ENCODE assay signal across 1 cellular context in the genomic region with DNA sequence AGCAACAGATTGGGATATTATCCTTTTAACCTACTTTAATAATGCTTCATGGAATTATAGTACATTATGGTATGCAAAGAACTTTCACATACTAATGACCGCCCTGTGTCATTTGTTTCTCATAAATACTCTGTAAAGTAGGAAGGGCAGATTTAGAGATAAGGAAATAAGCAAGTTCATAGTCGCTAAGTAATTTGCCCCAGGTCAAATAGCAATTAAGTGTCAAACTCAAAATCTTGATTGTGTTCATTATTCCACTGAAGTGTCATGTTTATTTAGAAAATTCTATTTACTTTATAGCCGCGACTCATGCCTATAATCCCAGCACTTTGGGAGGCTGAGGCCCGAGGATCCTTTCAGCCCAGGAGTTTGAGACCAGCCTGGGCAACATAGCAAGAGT.
TF ChIP-seq lines count a peak whose summit lies in the region.

No MANE protein-coding gene starts in this region.

TF ChIP-seq in HEK293, 187 proteins besides CTCF, POLR2A, EP300 and RAD21 (continued from another document and continues in another):
- TF ChIP-seq, protein P1, sequence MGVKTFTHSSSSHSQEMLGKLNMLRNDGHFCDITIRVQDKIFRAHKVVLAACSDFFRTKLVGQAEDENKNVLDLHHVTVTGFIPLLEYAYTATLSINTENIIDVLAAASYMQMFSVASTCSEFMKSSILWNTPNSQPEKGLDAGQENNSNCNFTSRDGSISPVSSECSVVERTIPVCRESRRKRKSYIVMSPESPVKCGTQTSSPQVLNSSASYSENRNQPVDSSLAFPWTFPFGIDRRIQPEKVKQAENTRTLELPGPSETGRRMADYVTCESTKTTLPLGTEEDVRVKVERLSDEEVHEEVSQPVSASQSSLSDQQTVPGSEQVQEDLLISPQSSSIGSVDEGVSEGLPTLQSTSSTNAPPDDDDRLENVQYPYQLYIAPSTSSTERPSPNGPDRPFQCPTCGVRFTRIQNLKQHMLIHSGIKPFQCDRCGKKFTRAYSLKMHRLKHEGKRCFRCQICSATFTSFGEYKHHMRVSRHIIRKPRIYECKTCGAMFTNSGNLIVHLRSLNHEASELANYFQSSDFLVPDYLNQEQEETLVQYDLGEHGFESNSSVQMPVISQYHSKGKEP (tag by site-specific recombination; IDR thresholded peaks at IDR 0.05) = peak; percentile 38; the same call in 1 of the 2 replicates
- no peak for TF ChIP-seq ZNF510 (tag by site-specific recombination; IDR thresholded peaks at IDR 0.05; ENCODE audit: insufficient replicate concordance)
- TF ChIP-seq ZNF37A (tag by site-specific recombination; IDR thresholded peaks at IDR 0.05) = no peak
- no peak for TF ChIP-seq ZNF548 (tag by site-specific recombination; IDR thresholded peaks at IDR 0.05)
- TF ChIP-seq MEIS1 (CRISPR knock-in tag; IDR thresholded peaks at IDR 0.05; ENCODE audit: borderline replicate concordance) = no peak
- TF ChIP-seq, protein P2, sequence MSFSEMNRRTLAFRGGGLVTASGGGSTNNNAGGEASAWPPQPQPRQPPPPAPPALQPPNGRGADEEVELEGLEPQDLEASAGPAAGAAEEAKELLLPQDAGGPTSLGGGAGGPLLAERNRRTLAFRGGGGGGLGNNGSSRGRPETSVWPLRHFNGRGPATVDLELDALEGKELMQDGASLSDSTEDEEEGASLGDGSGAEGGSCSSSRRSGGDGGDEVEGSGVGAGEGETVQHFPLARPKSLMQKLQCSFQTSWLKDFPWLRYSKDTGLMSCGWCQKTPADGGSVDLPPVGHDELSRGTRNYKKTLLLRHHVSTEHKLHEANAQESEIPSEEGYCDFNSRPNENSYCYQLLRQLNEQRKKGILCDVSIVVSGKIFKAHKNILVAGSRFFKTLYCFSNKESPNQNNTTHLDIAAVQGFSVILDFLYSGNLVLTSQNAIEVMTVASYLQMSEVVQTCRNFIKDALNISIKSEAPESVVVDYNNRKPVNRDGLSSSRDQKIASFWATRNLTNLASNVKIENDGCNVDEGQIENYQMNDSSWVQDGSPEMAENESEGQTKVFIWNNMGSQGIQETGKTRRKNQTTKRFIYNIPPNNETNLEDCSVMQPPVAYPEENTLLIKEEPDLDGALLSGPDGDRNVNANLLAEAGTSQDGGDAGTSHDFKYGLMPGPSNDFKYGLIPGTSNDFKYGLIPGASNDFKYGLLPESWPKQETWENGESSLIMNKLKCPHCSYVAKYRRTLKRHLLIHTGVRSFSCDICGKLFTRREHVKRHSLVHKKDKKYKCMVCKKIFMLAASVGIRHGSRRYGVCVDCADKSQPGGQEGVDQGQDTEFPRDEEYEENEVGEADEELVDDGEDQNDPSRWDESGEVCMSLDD (tag by site-specific recombination; IDR thresholded peaks at IDR 0.05) = no peak
- TF ChIP-seq ZNF174 (tag by site-specific recombination; IDR thresholded peaks at IDR 0.05) = no peak
- TF ChIP-seq ZFP41 (tag by site-specific recombination; IDR thresholded peaks at IDR 0.05; ENCODE audit: borderline replicate concordance) = no peak
- no peak for TF ChIP-seq ZNF777 (tag by site-specific recombination; IDR thresholded peaks at IDR 0.05; ENCODE audit: borderline replicate concordance)
- TF ChIP-seq ZNF350 (tag by site-specific recombination; IDR thresholded peaks at IDR 0.05) = no peak
- no peak for TF ChIP-seq ZNF433 (tag by site-specific recombination; IDR thresholded peaks at IDR 0.05; ENCODE audit: low read depth)
- no peak for TF ChIP-seq ZBTB21 (tag by site-specific recombination; IDR thresholded peaks at IDR 0.05)
- no peak for TF ChIP-seq ZNF404 (tag by site-specific recombination; IDR thresholded peaks at IDR 0.05)
- TF ChIP-seq, protein P3, sequence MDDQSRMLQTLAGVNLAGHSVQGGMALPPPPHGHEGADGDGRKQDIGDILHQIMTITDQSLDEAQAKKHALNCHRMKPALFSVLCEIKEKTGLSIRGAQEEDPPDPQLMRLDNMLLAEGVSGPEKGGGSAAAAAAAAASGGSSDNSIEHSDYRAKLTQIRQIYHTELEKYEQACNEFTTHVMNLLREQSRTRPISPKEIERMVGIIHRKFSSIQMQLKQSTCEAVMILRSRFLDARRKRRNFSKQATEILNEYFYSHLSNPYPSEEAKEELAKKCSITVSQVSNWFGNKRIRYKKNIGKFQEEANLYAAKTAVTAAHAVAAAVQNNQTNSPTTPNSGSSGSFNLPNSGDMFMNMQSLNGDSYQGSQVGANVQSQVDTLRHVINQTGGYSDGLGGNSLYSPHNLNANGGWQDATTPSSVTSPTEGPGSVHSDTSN (CRISPR knock-in tag; IDR thresholded peaks at IDR 0.05) = no peak
- 0 out of 2 replicates have a peak, but pooled peaks have one; percentile 25 for TF ChIP-seq ZSCAN23 (tag by site-specific recombination; IDR thresholded peaks at IDR 0.05)
- no peak for TF ChIP-seq ZNF112 (tag by site-specific recombination; IDR thresholded peaks at IDR 0.05)
- TF ChIP-seq ZNF24 (tag by site-specific recombination; IDR thresholded peaks at IDR 0.05) = peak; percentile 56; the same call in 1 of the 2 replicates
- TF ChIP-seq, protein P4, sequence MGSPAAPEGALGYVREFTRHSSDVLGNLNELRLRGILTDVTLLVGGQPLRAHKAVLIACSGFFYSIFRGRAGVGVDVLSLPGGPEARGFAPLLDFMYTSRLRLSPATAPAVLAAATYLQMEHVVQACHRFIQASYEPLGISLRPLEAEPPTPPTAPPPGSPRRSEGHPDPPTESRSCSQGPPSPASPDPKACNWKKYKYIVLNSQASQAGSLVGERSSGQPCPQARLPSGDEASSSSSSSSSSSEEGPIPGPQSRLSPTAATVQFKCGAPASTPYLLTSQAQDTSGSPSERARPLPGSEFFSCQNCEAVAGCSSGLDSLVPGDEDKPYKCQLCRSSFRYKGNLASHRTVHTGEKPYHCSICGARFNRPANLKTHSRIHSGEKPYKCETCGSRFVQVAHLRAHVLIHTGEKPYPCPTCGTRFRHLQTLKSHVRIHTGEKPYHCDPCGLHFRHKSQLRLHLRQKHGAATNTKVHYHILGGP (tag by site-specific recombination; IDR thresholded peaks at IDR 0.05) = no peak
- TF ChIP-seq, protein P5, sequence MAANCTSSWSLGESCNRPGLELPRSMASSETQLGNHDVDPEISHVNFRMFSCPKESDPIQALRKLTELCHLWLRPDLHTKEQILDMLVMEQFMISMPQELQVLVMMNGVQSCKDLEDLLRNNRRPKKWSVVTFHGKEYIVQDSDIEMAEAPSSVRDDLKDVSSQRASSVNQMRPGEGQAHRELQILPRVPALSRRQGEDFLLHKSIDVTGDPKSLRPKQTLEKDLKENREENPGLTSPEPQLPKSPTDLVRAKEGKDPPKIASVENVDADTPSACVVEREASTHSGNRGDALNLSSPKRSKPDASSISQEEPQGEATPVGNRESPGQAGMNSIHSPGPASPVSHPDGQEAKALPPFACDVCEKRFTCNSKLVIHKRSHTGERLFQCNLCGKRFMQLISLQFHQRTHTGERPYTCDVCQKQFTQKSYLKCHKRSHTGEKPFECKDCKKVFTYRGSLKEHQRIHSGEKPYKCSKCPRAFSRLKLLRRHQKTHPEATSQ (tag by site-specific recombination; IDR thresholded peaks at IDR 0.05) = no peak
- TF ChIP-seq ZFP69B (tag by site-specific recombination; IDR thresholded peaks at IDR 0.05) = no peak
- TF ChIP-seq, protein P6, sequence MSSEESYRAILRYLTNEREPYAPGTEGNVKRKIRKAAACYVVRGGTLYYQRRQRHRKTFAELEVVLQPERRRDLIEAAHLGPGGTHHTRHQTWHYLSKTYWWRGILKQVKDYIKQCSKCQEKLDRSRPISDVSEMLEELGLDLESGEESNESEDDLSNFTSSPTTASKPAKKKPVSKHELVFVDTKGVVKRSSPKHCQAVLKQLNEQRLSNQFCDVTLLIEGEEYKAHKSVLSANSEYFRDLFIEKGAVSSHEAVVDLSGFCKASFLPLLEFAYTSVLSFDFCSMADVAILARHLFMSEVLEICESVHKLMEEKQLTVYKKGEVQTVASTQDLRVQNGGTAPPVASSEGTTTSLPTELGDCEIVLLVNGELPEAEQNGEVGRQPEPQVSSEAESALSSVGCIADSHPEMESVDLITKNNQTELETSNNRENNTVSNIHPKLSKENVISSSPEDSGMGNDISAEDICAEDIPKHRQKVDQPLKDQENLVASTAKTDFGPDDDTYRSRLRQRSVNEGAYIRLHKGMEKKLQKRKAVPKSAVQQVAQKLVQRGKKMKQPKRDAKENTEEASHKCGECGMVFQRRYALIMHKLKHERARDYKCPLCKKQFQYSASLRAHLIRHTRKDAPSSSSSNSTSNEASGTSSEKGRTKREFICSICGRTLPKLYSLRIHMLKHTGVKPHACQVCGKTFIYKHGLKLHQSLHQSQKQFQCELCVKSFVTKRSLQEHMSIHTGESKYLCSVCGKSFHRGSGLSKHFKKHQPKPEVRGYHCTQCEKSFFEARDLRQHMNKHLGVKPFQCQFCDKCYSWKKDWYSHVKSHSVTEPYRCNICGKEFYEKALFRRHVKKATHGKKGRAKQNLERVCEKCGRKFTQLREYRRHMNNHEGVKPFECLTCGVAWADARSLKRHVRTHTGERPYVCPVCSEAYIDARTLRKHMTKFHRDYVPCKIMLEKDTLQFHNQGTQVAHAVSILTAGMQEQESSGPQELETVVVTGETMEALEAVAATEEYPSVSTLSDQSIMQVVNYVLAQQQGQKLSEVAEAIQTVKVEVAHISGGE (tag by site-specific recombination; conservative IDR thresholded peaks at IDR 0.05; ENCODE audit: low read depth) = no peak
- TF ChIP-seq ZNF266 (tag by site-specific recombination; IDR thresholded peaks at IDR 0.05; ENCODE audit: low read depth) = no peak
- TF ChIP-seq ZFP37 (tag by site-specific recombination; IDR thresholded peaks at IDR 0.05) = no peak
- TF ChIP-seq, protein P7, sequence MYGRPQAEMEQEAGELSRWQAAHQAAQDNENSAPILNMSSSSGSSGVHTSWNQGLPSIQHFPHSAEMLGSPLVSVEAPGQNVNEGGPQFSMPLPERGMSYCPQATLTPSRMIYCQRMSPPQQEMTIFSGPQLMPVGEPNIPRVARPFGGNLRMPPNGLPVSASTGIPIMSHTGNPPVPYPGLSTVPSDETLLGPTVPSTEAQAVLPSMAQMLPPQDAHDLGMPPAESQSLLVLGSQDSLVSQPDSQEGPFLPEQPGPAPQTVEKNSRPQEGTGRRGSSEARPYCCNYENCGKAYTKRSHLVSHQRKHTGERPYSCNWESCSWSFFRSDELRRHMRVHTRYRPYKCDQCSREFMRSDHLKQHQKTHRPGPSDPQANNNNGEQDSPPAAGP (tag by site-specific recombination; IDR thresholded peaks at IDR 0.05) = no peak
- TF ChIP-seq, protein P8, sequence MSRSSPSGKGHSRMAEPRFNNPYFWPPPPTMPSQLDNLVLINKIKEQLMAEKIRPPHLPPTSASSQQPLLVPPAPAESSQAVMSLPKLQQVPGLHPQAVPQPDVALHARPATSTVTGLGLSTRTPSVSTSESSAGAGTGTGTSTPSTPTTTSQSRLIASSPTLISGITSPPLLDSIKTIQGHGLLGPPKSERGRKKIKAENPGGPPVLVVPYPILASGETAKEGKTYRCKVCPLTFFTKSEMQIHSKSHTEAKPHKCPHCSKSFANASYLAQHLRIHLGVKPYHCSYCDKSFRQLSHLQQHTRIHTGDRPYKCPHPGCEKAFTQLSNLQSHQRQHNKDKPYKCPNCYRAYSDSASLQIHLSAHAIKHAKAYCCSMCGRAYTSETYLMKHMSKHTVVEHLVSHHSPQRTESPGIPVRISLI (tag by site-specific recombination; IDR thresholded peaks at IDR 0.05) = no peak
- TF ChIP-seq ZNF184 (tag by site-specific recombination; IDR thresholded peaks at IDR 0.05) = no peak
- no peak for TF ChIP-seq ZNF621 (tag by site-specific recombination; IDR thresholded peaks at IDR 0.05)
- no peak for TF ChIP-seq ZIC2 (tag by site-specific recombination; IDR thresholded peaks at IDR 0.05)
- TF ChIP-seq ZBTB48 (tag by site-specific recombination; IDR thresholded peaks at IDR 0.05) = no peak
- TF ChIP-seq BCL11A (tag by site-specific recombination; IDR thresholded peaks at IDR 0.05; ENCODE audit: low read depth) = peak; percentile 91
- peak; percentile 83 for TF ChIP-seq FEZF1 (tag by site-specific recombination; IDR thresholded peaks at IDR 0.05)
- TF ChIP-seq ZNF416 (tag by site-specific recombination; IDR thresholded peaks at IDR 0.05) = no peak
- TF ChIP-seq ZNF600 (tag by site-specific recombination; IDR thresholded peaks at IDR 0.05) = no peak
- TF ChIP-seq ZNF549 (tag by site-specific recombination; IDR thresholded peaks at IDR 0.05) = no peak
- TF ChIP-seq ZNF654 (tag by site-specific recombination; IDR thresholded peaks at IDR 0.05; ENCODE audit: low read depth) = no peak
- no peak for TF ChIP-seq SALL2 (tag by site-specific recombination; IDR thresholded peaks at IDR 0.05; ENCODE audit: borderline replicate concordance)
- TF ChIP-seq TCF7L2 (IDR thresholded peaks at IDR 0.05; ENCODE audit: borderline replicate concordance, low read depth, low read length) = no peak
- no peak for TF ChIP-seq ZNF292 (tag by site-specific recombination; IDR thresholded peaks at IDR 0.05; ENCODE audit: borderline replicate concordance, low read depth)
- no peak for TF ChIP-seq ZNF146 (tag by site-specific recombination; IDR thresholded peaks at IDR 0.05)
- no peak for TF ChIP-seq HOXD13 (CRISPR knock-in tag; IDR thresholded peaks at IDR 0.05; ENCODE audit: borderline replicate concordance)
- TF ChIP-seq ZNF624 (tag by site-specific recombination; IDR thresholded peaks at IDR 0.05) = no peak
- TF ChIP-seq, protein P9, sequence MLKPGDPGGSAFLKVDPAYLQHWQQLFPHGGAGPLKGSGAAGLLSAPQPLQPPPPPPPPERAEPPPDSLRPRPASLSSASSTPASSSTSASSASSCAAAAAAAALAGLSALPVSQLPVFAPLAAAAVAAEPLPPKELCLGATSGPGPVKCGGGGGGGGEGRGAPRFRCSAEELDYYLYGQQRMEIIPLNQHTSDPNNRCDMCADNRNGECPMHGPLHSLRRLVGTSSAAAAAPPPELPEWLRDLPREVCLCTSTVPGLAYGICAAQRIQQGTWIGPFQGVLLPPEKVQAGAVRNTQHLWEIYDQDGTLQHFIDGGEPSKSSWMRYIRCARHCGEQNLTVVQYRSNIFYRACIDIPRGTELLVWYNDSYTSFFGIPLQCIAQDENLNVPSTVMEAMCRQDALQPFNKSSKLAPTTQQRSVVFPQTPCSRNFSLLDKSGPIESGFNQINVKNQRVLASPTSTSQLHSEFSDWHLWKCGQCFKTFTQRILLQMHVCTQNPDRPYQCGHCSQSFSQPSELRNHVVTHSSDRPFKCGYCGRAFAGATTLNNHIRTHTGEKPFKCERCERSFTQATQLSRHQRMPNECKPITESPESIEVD (tag by site-specific recombination; IDR thresholded peaks at IDR 0.05) = peak; percentile 93
- TF ChIP-seq ZNF768 (tag by site-specific recombination; IDR thresholded peaks at IDR 0.05) = no peak
- TF ChIP-seq ZNF629 (tag by site-specific recombination; IDR thresholded peaks at IDR 0.05) = peak; percentile 41; the same call in 1 of the 2 replicates
- TF ChIP-seq IKZF3 (tag by site-specific recombination; IDR thresholded peaks at IDR 0.05) = peak; percentile 71
